1 cellular context compared by ENCODE assay signal in genomic region chr1:39147099-39148025, GRCh38.
TF ChIP-seq lines count a peak whose summit lies in the region.

No MANE protein-coding gene starts in this region.

TF ChIP-seq in K562, 482 proteins besides CTCF, POLR2A, EP300 and RAD21 (continued from another document and continues in another):
- TF ChIP-seq NFIC (IDR thresholded peaks at IDR 0.05) (peak; percentile 10; the same call in 1 of the 2 replicates), MTA2 (IDR thresholded peaks at IDR 0.05; ENCODE audit: low read depth) (peak; percentile 29; the same call in 1 of the 2 replicates), TAF7 (tag; IDR thresholded peaks at IDR 0.05) (peak; percentile 31; the same call in 1 of the 2 replicates), ZBTB26 (CRISPR knock-in tag; IDR thresholded peaks at IDR 0.05) (peak; percentile 76), TRIM24 (IDR thresholded peaks at IDR 0.05) (peak; percentile 27 to 30; a peak in 1 of 4 replicates), COPS2 (conservative IDR thresholded peaks at IDR 0.05) (no peak), ZNF121 (CRISPR knock-in tag; conservative IDR thresholded peaks at IDR 0.05) (peak; percentile 78), BCL6 (CRISPR knock-in tag; IDR thresholded peaks at IDR 0.05) (no peak), SPI1 (IDR thresholded peaks at IDR 0.05; ENCODE audit: borderline replicate concordance, low read depth, low read length) (no peak), MTA1 (IDR thresholded peaks at IDR 0.05; ENCODE audit: borderline replicate concordance) (peak; percentile 78), HLTF (IDR thresholded peaks at IDR 0.05) (0 out of 2 replicates have a peak, but pooled peaks have one; percentile 76), THRAP3 (IDR thresholded peaks at IDR 0.05; ENCODE audit: borderline replicate concordance) (peak; percentile 58; the same call in 1 of the 2 replicates), CSDE1 (IDR thresholded peaks at IDR 0.05) (0 out of 4 replicates have a peak, but pooled peaks of 1 of the 2 experiments have one; percentile 12), ZNF354B (CRISPR knock-in tag; IDR thresholded peaks at IDR 0.05) (no peak), SMARCA5 (IDR thresholded peaks at IDR 0.05) (0 out of 2 replicates have a peak, but pooled peaks have one; percentile 62), ELF4 (CRISPR knock-in tag; IDR thresholded peaks at IDR 0.05) (peak; percentile 74; the same call in 1 of the 2 replicates), XRCC5 (IDR thresholded peaks at IDR 0.05; ENCODE audit: low read depth, low read length) (no peak), USF1 (CRISPR knock-in tag; IDR thresholded peaks at IDR 0.05) (no peak), SMARCE1 (IDR thresholded peaks at IDR 0.05) (0 out of 2 replicates have a peak, but pooled peaks have one; percentile 14), SIN3A (IDR thresholded peaks at IDR 0.05; ENCODE audit: borderline replicate concordance in 2 of 2, control insufficient read depth in 1 of 2, low read depth in 2 of 2, low read length in 2 of 2) (no peak), ARHGAP35 (IDR thresholded peaks at IDR 0.05; ENCODE audit: partially characterized antibody) (peak; percentile 72), THRB (CRISPR knock-in tag; conservative IDR thresholded peaks at IDR 0.05) (0 out of 2 replicates have a peak, but pooled peaks have one; percentile 74), ZKSCAN1 (IDR thresholded peaks at IDR 0.05; ENCODE audit: low read depth, low read length) (no peak), ZNF24 (IDR thresholded peaks at IDR 0.05) (no peak), ARNT (IDR thresholded peaks at IDR 0.05) (0 out of 4 replicates have a peak, but pooled peaks of 1 of the 2 experiments have one; percentile 44), CC2D1A (IDR thresholded peaks at IDR 0.05) (peak; percentile 48; the same call in 1 of the 2 replicates), BRD4 (IDR thresholded peaks at IDR 0.05) (no peak), ARID2 (IDR thresholded peaks at IDR 0.05) (peak; percentile 38; the same call in 1 of the 2 replicates), U2AF2 (optimal IDR thresholded peaks at IDR 0.05; ENCODE audit: low read depth, low read length) (no peak), MTF1 (CRISPR knock-in tag; IDR thresholded peaks at IDR 0.05; ENCODE audit: borderline replicate concordance) (no peak)
- TF ChIP-seq, protein P1, sequence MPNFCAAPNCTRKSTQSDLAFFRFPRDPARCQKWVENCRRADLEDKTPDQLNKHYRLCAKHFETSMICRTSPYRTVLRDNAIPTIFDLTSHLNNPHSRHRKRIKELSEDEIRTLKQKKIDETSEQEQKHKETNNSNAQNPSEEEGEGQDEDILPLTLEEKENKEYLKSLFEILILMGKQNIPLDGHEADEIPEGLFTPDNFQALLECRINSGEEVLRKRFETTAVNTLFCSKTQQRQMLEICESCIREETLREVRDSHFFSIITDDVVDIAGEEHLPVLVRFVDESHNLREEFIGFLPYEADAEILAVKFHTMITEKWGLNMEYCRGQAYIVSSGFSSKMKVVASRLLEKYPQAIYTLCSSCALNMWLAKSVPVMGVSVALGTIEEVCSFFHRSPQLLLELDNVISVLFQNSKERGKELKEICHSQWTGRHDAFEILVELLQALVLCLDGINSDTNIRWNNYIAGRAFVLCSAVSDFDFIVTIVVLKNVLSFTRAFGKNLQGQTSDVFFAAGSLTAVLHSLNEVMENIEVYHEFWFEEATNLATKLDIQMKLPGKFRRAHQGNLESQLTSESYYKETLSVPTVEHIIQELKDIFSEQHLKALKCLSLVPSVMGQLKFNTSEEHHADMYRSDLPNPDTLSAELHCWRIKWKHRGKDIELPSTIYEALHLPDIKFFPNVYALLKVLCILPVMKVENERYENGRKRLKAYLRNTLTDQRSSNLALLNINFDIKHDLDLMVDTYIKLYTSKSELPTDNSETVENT (CRISPR knock-in tag; IDR thresholded peaks at IDR 0.05): no peak
- TF ChIP-seq, protein P2, sequence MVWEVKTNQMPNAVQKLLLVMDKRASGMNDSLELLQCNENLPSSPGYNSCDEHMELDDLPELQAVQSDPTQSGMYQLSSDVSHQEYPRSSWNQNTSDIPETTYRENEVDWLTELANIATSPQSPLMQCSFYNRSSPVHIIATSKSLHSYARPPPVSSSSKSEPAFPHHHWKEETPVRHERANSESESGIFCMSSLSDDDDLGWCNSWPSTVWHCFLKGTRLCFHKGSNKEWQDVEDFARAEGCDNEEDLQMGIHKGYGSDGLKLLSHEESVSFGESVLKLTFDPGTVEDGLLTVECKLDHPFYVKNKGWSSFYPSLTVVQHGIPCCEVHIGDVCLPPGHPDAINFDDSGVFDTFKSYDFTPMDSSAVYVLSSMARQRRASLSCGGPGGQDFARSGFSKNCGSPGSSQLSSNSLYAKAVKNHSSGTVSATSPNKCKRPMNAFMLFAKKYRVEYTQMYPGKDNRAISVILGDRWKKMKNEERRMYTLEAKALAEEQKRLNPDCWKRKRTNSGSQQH (CRISPR knock-in tag; IDR thresholded peaks at IDR 0.05): peak; percentile 80; the same call in 1 of the 2 replicates
- TF ChIP-seq, protein P3, sequence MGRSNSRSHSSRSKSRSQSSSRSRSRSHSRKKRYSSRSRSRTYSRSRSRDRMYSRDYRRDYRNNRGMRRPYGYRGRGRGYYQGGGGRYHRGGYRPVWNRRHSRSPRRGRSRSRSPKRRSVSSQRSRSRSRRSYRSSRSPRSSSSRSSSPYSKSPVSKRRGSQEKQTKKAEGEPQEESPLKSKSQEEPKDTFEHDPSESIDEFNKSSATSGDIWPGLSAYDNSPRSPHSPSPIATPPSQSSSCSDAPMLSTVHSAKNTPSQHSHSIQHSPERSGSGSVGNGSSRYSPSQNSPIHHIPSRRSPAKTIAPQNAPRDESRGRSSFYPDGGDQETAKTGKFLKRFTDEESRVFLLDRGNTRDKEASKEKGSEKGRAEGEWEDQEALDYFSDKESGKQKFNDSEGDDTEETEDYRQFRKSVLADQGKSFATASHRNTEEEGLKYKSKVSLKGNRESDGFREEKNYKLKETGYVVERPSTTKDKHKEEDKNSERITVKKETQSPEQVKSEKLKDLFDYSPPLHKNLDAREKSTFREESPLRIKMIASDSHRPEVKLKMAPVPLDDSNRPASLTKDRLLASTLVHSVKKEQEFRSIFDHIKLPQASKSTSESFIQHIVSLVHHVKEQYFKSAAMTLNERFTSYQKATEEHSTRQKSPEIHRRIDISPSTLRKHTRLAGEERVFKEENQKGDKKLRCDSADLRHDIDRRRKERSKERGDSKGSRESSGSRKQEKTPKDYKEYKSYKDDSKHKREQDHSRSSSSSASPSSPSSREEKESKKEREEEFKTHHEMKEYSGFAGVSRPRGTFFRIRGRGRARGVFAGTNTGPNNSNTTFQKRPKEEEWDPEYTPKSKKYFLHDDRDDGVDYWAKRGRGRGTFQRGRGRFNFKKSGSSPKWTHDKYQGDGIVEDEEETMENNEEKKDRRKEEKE (IDR thresholded peaks at IDR 0.05; ENCODE audit: borderline replicate concordance in 1 of 2, control insufficient read depth in 1 of 2, low read depth in 2 of 2, low read length in 1 of 2): 0 out of 4 replicates have a peak, but pooled peaks of 1 of the 2 experiments have one; percentile 63
- TF ChIP-seq, protein P4, sequence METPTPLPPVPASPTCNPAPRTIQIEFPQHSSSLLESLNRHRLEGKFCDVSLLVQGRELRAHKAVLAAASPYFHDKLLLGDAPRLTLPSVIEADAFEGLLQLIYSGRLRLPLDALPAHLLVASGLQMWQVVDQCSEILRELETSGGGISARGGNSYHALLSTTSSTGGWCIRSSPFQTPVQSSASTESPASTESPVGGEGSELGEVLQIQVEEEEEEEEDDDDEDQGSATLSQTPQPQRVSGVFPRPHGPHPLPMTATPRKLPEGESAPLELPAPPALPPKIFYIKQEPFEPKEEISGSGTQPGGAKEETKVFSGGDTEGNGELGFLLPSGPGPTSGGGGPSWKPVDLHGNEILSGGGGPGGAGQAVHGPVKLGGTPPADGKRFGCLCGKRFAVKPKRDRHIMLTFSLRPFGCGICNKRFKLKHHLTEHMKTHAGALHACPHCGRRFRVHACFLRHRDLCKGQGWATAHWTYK (CRISPR knock-in tag; IDR thresholded peaks at IDR 0.05): no peak
- TF ChIP-seq, protein P5, sequence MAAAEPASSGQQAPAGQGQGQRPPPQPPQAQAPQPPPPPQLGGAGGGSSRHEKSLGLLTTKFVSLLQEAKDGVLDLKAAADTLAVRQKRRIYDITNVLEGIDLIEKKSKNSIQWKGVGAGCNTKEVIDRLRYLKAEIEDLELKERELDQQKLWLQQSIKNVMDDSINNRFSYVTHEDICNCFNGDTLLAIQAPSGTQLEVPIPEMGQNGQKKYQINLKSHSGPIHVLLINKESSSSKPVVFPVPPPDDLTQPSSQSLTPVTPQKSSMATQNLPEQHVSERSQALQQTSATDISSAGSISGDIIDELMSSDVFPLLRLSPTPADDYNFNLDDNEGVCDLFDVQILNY (CRISPR knock-in tag; IDR thresholded peaks at IDR 0.05): no peak
- TF ChIP-seq, protein P6, sequence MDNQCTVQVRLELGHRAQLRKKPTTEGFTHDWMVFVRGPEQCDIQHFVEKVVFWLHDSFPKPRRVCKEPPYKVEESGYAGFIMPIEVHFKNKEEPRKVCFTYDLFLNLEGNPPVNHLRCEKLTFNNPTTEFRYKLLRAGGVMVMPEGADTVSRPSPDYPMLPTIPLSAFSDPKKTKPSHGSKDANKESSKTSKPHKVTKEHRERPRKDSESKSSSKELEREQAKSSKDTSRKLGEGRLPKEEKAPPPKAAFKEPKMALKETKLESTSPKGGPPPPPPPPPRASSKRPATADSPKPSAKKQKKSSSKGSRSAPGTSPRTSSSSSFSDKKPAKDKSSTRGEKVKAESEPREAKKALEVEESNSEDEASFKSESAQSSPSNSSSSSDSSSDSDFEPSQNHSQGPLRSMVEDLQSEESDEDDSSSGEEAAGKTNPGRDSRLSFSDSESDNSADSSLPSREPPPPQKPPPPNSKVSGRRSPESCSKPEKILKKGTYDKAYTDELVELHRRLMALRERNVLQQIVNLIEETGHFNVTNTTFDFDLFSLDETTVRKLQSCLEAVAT (IDR thresholded peaks at IDR 0.05): peak; percentile 63 to 75; a peak in 2 of 4 replicates
- TF ChIP-seq, protein P7, sequence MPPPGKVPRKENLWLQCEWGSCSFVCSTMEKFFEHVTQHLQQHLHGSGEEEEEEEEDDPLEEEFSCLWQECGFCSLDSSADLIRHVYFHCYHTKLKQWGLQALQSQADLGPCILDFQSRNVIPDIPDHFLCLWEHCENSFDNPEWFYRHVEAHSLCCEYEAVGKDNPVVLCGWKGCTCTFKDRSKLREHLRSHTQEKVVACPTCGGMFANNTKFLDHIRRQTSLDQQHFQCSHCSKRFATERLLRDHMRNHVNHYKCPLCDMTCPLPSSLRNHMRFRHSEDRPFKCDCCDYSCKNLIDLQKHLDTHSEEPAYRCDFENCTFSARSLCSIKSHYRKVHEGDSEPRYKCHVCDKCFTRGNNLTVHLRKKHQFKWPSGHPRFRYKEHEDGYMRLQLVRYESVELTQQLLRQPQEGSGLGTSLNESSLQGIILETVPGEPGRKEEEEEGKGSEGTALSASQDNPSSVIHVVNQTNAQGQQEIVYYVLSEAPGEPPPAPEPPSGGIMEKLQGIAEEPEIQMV (tag; conservative IDR thresholded peaks at IDR 0.05; ENCODE audit: low read depth): peak; percentile 41; the same call in 1 of the 2 replicates
- TF ChIP-seq, protein P8, sequence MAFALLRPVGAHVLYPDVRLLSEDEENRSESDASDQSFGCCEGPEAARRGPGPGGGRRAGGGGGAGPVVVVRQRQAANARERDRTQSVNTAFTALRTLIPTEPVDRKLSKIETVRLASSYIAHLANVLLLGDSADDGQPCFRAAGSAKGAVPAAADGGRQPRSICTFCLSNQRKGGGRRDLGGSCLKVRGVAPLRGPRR (CRISPR knock-in tag; IDR thresholded peaks at IDR 0.05): no peak
- TF ChIP-seq, protein P9, sequence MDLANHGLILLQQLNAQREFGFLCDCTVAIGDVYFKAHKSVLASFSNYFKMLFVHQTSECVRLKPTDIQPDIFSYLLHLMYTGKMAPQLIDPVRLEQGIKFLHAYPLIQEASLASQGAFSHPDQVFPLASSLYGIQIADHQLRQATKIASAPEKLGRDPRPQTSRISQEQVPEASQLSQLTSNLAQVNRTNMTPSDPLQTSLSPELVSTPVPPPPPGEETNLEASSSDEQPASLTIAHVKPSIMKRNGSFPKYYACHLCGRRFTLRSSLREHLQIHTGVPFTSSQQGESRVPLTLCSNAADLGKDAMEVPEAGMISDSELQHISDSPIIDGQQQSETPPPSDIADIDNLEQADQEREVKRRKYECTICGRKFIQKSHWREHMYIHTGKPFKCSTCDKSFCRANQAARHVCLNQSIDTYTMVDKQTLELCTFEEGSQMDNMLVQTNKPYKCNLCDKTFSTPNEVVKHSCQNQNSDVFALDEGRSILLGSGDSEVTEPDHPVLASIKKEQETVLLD (IDR thresholded peaks at IDR 0.05): 0 out of 2 replicates have a peak, but pooled peaks have one; percentile 26
